18 cellular contexts compared by ENCODE assay signal in genomic region chr9:128393171-128393761, GRCh38. TPM values are rescaled to one million over a fixed set of nuclear protein-coding genes. Genes with fewer than 3 reads are reported as not detected.
DNase-seq lines count a peak whose midpoint lies in the region; FAIRE-seq and TF ChIP-seq lines count a peak whose summit lies in the region.
"Had no signal": no experiment of that assay in that cellular context is flagged by ENCODE, and none has a peak within 500 bp of the region (broad histone marks: within the 10 kb centered on the region; RNA-seq: fewer than 3 reads in every experiment).

No MANE protein-coding gene starts in this region.

- TF ChIP-seq RAD21 in H1 (IDR thresholded peaks at IDR 0.05 in 1 of 2, conservative IDR thresholded peaks at IDR 0.05 in 1 of 2; ENCODE audit: low read depth in 2 of 2, low read length in 2 of 2) = no peak

- peaks cover 9 to 51% (median 43%) of the 10 kb centered on the region in 4 experiments for H3K4me1 ChIP-seq in H1 (replicated peaks in 1 of 4; ENCODE audit: control insufficient read depth in 3 of 4, insufficient read depth in 4 of 4, low read length in 3 of 4)
- H3K4me1 ChIP-seq: HAP-1 had no signal

- no peak for TF ChIP-seq POLR2A in H1 (IDR thresholded peaks at IDR 0.05; ENCODE audit: control extremely low read depth in 1 of 2, low read depth in 2 of 2, low read length in 2 of 2)

- H3K9me3 ChIP-seq in SK-N-MC (ENCODE audit: low read depth, low read length) = no peaks in the 10 kb centered on the region
- H3K9me3 ChIP-seq in H1 (ENCODE audit: insufficient read depth in 2 of 2, low read depth in 1 of 2, low read length in 1 of 2) = no peaks in the 10 kb centered on the region
- no peaks in the 10 kb centered on the region for H3K9me3 ChIP-seq in MG63
- H3K9me3 ChIP-seq: esophagus muscularis mucosa, HAP-1, heart right ventricle had no signal

- FAIRE-seq in H1 (lab: Jason Lieb, UNC) = no peak

- H3K27me3 ChIP-seq in H1 (replicated peaks in 1 of 4; ENCODE audit: control insufficient read depth in 3 of 4, extremely low read depth in 1 of 4, insufficient read depth in 3 of 4, low read length in 3 of 4) (peaks cover 87 to 100% (median 98%) of the 10 kb centered on the region in 4 experiments), MG63 (peaks cover 14% of the 10 kb centered on the region)

- no peak overlapping the region for H3K18ac ChIP-seq in H1 (ENCODE audit: extremely low read depth, low read length)

- TF ChIP-seq EP300 in H1 (IDR thresholded peaks at IDR 0.05; ENCODE audit: borderline replicate concordance in 1 of 2, low read depth in 2 of 2, low read length in 2 of 2) = no peak

- CTCF ChIA-PET in H1 (lab: Charles Lee; ENCODE audit: partially characterized antibody) = interaction anchor here (0.9 to 21.9 kb wide), 8 partner anchors 9 to 52 kb away, joined by 3 to 323 read pairs (median 6); partner anchors contain the start of genes CERCAM and URM1

- no peak overlapping the region for H4K8ac ChIP-seq in H1 (ENCODE audit: extremely low read depth, insufficient read depth, low read length)

- H2AFZ ChIP-seq in H1 (ENCODE audit: low read length) = no peak overlapping the region

- no peak overlapping the region for H4K91ac ChIP-seq in H1 (replicated peaks; ENCODE audit: insufficient read length, low read length)

- DNase-seq in SK-N-MC (ENCODE audit: low read depth, low spot score) (no peak), H1 (ENCODE audit: low read depth in 1 of 2, low spot score in 2 of 2) (peak in 1 of 2 experiments; percentile 79), medulla oblongata (ENCODE audit: extremely low spot score) (peak; percentile 87), retina (peak; percentile 59), NCI-H146 (lab: John Stamatoyannopoulos, UW) (no peak), DMS 273 treated with DMSO at 0.1 percent for 48 hours (lab: John Stamatoyannopoulos, UW) (no peak), MG63 (no peak), NCI-H1048 (lab: John Stamatoyannopoulos, UW) (no peak)
- DNase-seq: activated CD4-positive, alpha-beta T cell treated with anti-CD3 and anti-CD28 coated beads, Interleukin-2, amount 50 U/mL, for 4 hours; activated naive CD8-positive, alpha-beta T cell treated with anti-CD3 and anti-CD28 coated beads, Interleukin-2, amount 50 U/mL, for 24 hours; activated T-cell treated with anti-CD3 and anti-CD28 coated beads, Interleukin-2, amount 50 U/mL, for 48 hours; DMS153; heart right ventricle; NCI-H226; SHP77 treated with DMSO at 0.1 percent for 48 hours had no signal

- H2BK120ac ChIP-seq in H1 (replicated peaks; ENCODE audit: low read depth, low read length) = no peak overlapping the region

- H2BK12ac ChIP-seq in H1 (ENCODE audit: low read depth, low read length) = no peak overlapping the region

- H2BK15ac ChIP-seq in H1 (ENCODE audit: low read length) = no peak overlapping the region

- WGBS in H1 (ENCODE audit: extremely low coverage in 1 of 2, insufficient coverage in 1 of 2, insufficient read length in 1 of 2, insufficient replicate concordance in 2 of 2, low coverage in 1 of 2, low lambda C conversion rate in 2 of 2, missing lambda C conversion rate in 1 of 2), 2 experiments = 7% methylated on average over 13 of the region's 53 CpGs; no CpG with 5 or more reads in 1 of the 2 experiments

- H4K5ac ChIP-seq in H1 (ENCODE audit: insufficient read length, low read depth, low read length) = no peak overlapping the region

- no peak overlapping the region for H2AK5ac ChIP-seq in H1 (ENCODE audit: low read depth, low read length)

- peaks cover 4% of the 10 kb centered on the region; the same call in 1 of the 2 replicates for H3K36me3 ChIP-seq in SK-N-MC (ENCODE audit: insufficient read depth, low read length)
- peaks cover 0 to 13% (median 8%) of the 10 kb centered on the region in 4 experiments; a peak in 6 of 8 replicates for H3K36me3 ChIP-seq in H1 (ENCODE audit: control insufficient read depth in 2 of 4, insufficient read depth in 4 of 4, low read length in 3 of 4)
- peaks cover 3% of the 10 kb centered on the region; the same call in 1 of the 2 replicates for H3K36me3 ChIP-seq in MG63

- POLR2A ChIA-PET in H1 (lab: Charles Lee; ENCODE audit: partially characterized antibody) = interaction anchor here (1.2 to 13.1 kb wide), 9 partner anchors 9 to 178 kb away, joined by 3 to 92 read pairs (median 6); partner anchors contain the start of gene URM1

- no peak overlapping the region for H3K14ac ChIP-seq in H1 (ENCODE audit: insufficient read length)

- H3K9ac ChIP-seq in SK-N-MC (ENCODE audit: insufficient read length) = no peak overlapping the region
- no peak overlapping the region for H3K9ac ChIP-seq in H1 (replicated peaks in 1 of 4; ENCODE audit: extremely low read depth in 1 of 4, low read depth in 3 of 4, low read length in 3 of 4)

- H3K56ac ChIP-seq in H1 (replicated peaks; ENCODE audit: insufficient read length, low read depth, low read length) = no peak overlapping the region

- no peak overlapping the region for H3K23ac ChIP-seq in H1 (ENCODE audit: insufficient read length)

- no peaks in the 10 kb centered on the region for H3K79me2 ChIP-seq in H1 (ENCODE audit: control insufficient read depth in 1 of 2, insufficient read depth in 2 of 2, low read length in 2 of 2)

- no peak overlapping the region for H2BK5ac ChIP-seq in H1 (ENCODE audit: low read depth, low read length)

- no peak overlapping the region for H3K4ac ChIP-seq in H1 (replicated peaks; ENCODE audit: insufficient read length, low read depth, low read length)

- H4K20me1 ChIP-seq in H1 (replicated peaks in 1 of 2; ENCODE audit: control insufficient read depth in 1 of 2, insufficient read depth in 2 of 2, low read length in 2 of 2) = peaks cover 26 to 51% of the 10 kb centered on the region in 2 experiments

- no peak overlapping the region for H2BK20ac ChIP-seq in H1 (ENCODE audit: low read length)

- TF ChIP-seq CTCF in H1 (IDR thresholded peaks at IDR 0.05; ENCODE audit: control extremely low read depth in 1 of 3, insufficient read depth in 1 of 3, low read depth in 1 of 3, low read length in 3 of 3) = no peak

- H3K4me2 ChIP-seq in H1 (ENCODE audit: insufficient read depth in 1 of 2, low read depth in 2 of 2, low read length in 2 of 2) = peak overlapping the region; percentile 76 to 85

- no peaks in the 10 kb centered on the region for H3K79me1 ChIP-seq in H1 (ENCODE audit: low read depth, low read length)

- H3K4me3 ChIP-seq in SK-N-MC (no peak overlapping the region), H1 (ENCODE audit: extremely low read depth in 1 of 4, insufficient read depth in 2 of 4, low read depth in 3 of 4, low read length in 4 of 4) (peak overlapping the region; percentile 8 to 54 (median 40); a peak in 5 of 8 replicates), MG63 (no peak overlapping the region)
- H3K4me3 ChIP-seq: coronary artery, esophagus muscularis mucosa, HAP-1, heart right ventricle had no signal

- H3K27ac ChIP-seq in SK-N-MC = peak overlapping the region; percentile 95; the same call in 1 of the 2 replicates
- H3K27ac ChIP-seq in H1 (ENCODE audit: low read depth, low read length) = no peak overlapping the region
- H3K27ac ChIP-seq: coronary artery, esophagus muscularis mucosa, heart right ventricle had no signal

- H3K23me2 ChIP-seq in H1 (ENCODE audit: low read depth, low read length) = peaks cover 5% of the 10 kb centered on the region

TF ChIP-seq in H1, 55 proteins besides CTCF, POLR2A, EP300 and RAD21 (continues in another document):
- TF ChIP-seq SIN3A (conservative IDR thresholded peaks at IDR 0.05 in 1 of 2, IDR thresholded peaks at IDR 0.05 in 1 of 2; ENCODE audit: low read depth in 1 of 2, low read length in 2 of 2) = no peak
- TF ChIP-seq SIX5 (IDR thresholded peaks at IDR 0.05; ENCODE audit: low read depth, low read length) = no peak
- no peak for TF ChIP-seq YY1 (IDR thresholded peaks at IDR 0.05; ENCODE audit: low read depth, low read length)
- peak; percentile 89 for TF ChIP-seq NANOG (IDR thresholded peaks at IDR 0.05; ENCODE audit: insufficient read depth, low read depth, low read length, poor library complexity, severe bottlenecking)
- no peak for TF ChIP-seq KDM5A (IDR thresholded peaks at IDR 0.05; ENCODE audit: low read length)

RNA-seq across cellular contexts. Expression of gene URM1, which starts 22.1 kb away (rescaled TPM):
- total RNA-seq in H1 (2021; fragmentation: NEBNext Ultra II Directional; extraction: Animal tissue kit (Norgen Biotek cat#: 25700)) = 60.5 and 62.3 TPM in 2 replicates
- polyA plus RNA-seq in H1 (2011; rRNA removed) = 58.3 and 71.9 TPM in 2 replicates
- 58.0 TPM for polyA plus RNA-seq in H1 (2011; cell fraction: cytosol; rRNA removed)
- 74.2 TPM for polyA plus RNA-seq in H1 (2011; cell fraction: nucleus; rRNA removed)
- 68.0 to 83.5 TPM (median 73.0 TPM) in 4 replicates for polyA plus RNA-seq in H1 (2012, experiment 1 of 2)
- polyA plus RNA-seq in H1 (2012, experiment 2 of 2) = 109 TPM
- 42.4 TPM for polyA plus RNA-seq in H1 (2013, experiment 1 of 2)
- 41.2 TPM for polyA plus RNA-seq in H1 (2013, experiment 2 of 2)
- polyA minus RNA-seq in H1 (2011; rRNA and poly(A)+ RNA removed) = 36.2 and 46.0 TPM in 2 replicates
- polyA minus RNA-seq in H1 (2011; cell fraction: cytosol; rRNA and poly(A)+ RNA removed) = 21.1 TPM
- 14.4 TPM for polyA minus RNA-seq in H1 (2011; cell fraction: nucleus; rRNA and poly(A)+ RNA removed)
- 98.8 and 101 TPM in 2 replicates for total RNA-seq in MG63 (2014; rRNA removed; shearing (Covaris generic); ENCODE audit: low replicate concordance)

RNA-seq across cellular contexts. Expression of gene CERCAM, which starts 27.4 kb away (rescaled TPM):
- total RNA-seq in H1 (2021; fragmentation: NEBNext Ultra II Directional; extraction: Animal tissue kit (Norgen Biotek cat#: 25700)) = 3.1 and 4.0 TPM in 2 replicates
- polyA plus RNA-seq in H1 (2011; rRNA removed) = 5.2 and 7.2 TPM in 2 replicates
- polyA plus RNA-seq in H1 (2011; cell fraction: cytosol; rRNA removed) = 5.2 TPM
- 7.3 TPM for polyA plus RNA-seq in H1 (2011; cell fraction: nucleus; rRNA removed)
- 2.0 to 3.8 TPM (median 3.4 TPM) in 4 replicates for polyA plus RNA-seq in H1 (2012, experiment 1 of 2)
- 3.0 TPM for polyA plus RNA-seq in H1 (2012, experiment 2 of 2)
- 5.4 TPM for polyA plus RNA-seq in H1 (2013, experiment 1 of 2)
- 5.6 TPM for polyA plus RNA-seq in H1 (2013, experiment 2 of 2)
- 2.1 and 4.0 TPM in 2 replicates for polyA minus RNA-seq in H1 (2011; rRNA and poly(A)+ RNA removed)
- polyA minus RNA-seq in H1 (2011; cell fraction: cytosol; rRNA and poly(A)+ RNA removed) = 3.6 TPM
- polyA minus RNA-seq in H1 (2011; cell fraction: nucleus; rRNA and poly(A)+ RNA removed) = 3.3 TPM
- total RNA-seq in MG63 (2014; rRNA removed; shearing (Covaris generic); ENCODE audit: low replicate concordance) = 8.9 and 10.4 TPM in 2 replicates

RNA-seq across cellular contexts. Expression of gene SLC27A4, which starts 52.9 kb away (rescaled TPM):
- 20.5 and 21.1 TPM in 2 replicates for total RNA-seq in H1 (2021; fragmentation: NEBNext Ultra II Directional; extraction: Animal tissue kit (Norgen Biotek cat#: 25700))
- 14.9 and 23.1 TPM in 2 replicates for polyA plus RNA-seq in H1 (2011; rRNA removed)
- polyA plus RNA-seq in H1 (2011; cell fraction: cytosol; rRNA removed) = 14.8 TPM
- polyA plus RNA-seq in H1 (2011; cell fraction: nucleus; rRNA removed) = 24.5 TPM
- polyA plus RNA-seq in H1 (2012, experiment 1 of 2) = 12.1 to 19.7 TPM (median 18.6 TPM) in 4 replicates
- 20.0 TPM for polyA plus RNA-seq in H1 (2012, experiment 2 of 2)
- polyA plus RNA-seq in H1 (2013, experiment 1 of 2) = 19.0 TPM
- 22.2 TPM for polyA plus RNA-seq in H1 (2013, experiment 2 of 2)
- 17.4 and 19.9 TPM in 2 replicates for polyA minus RNA-seq in H1 (2011; rRNA and poly(A)+ RNA removed)
- 16.5 TPM for polyA minus RNA-seq in H1 (2011; cell fraction: cytosol; rRNA and poly(A)+ RNA removed)
- polyA minus RNA-seq in H1 (2011; cell fraction: nucleus; rRNA and poly(A)+ RNA removed) = 10.8 TPM
- 10.9 and 31.1 TPM in 2 replicates for total RNA-seq in MG63 (2014; rRNA removed; shearing (Covaris generic); ENCODE audit: low replicate concordance)

Comparison
In these comparisons a context has a peak if more than half of its experiments do, and no peak if none do; other contexts are left out.
1. DNase-seq: peak in medulla oblongata (single experiment) and retina (single experiment); none in SK-N-MC (single experiment), NCI-H146 (single experiment), DMS 273 treated with DMSO at 0.1 percent for 48 hours (single experiment), MG63 (single experiment) and NCI-H1048 (single experiment).
2. H3K4me3 ChIP-seq: peak in H1 (4 of 4); none in SK-N-MC (single experiment) and MG63 (single experiment).